9 cellular contexts compared by ENCODE assay signal in genomic region chr10:119330342-119330741, GRCh38.
"Had no signal": no experiment of that assay in that cellular context is flagged by ENCODE, and none has a peak within 500 bp of the region (broad histone marks: within the 10 kb centered on the region; RNA-seq: fewer than 3 reads in every experiment).

No MANE protein-coding gene starts in this region.

- H3K36me3 ChIP-seq: cardiac muscle cell had no signal

- H3K4me1 ChIP-seq: suprapubic skin had no signal

- H3K27ac Mint-ChIP-seq: activated CD4-positive, alpha-beta memory T cell treated with anti-CD3 and anti-CD28 coated beads for 36 hours; activated naive CD8-positive, alpha-beta T cell treated with anti-CD3 and anti-CD28 coated beads, Interleukin-2, amount 50 U/mL, for 24 hours; activated T-cell treated with anti-CD3 and anti-CD28 coated beads, Interleukin-2, amount 50 U/mL, for 72 hours had no signal

- H3K4me3 ChIP-seq: cardiac muscle cell, suprapubic skin had no signal

- H3K27ac ChIP-seq: cardiac muscle cell, suprapubic skin had no signal

- ATAC-seq: activated naive CD8-positive, alpha-beta T cell treated with anti-CD3 and anti-CD28 coated beads, Interleukin-2, amount 50 U/mL, for 24 hours; activated T-cell treated with anti-CD3 and anti-CD28 coated beads, Interleukin-2, amount 50 U/mL, for 72 hours had no signal

- H3K4me3 Mint-ChIP-seq: activated CD4-positive, alpha-beta memory T cell treated with anti-CD3 and anti-CD28 coated beads for 36 hours; activated naive CD8-positive, alpha-beta T cell treated with anti-CD3 and anti-CD28 coated beads, Interleukin-2, amount 50 U/mL, for 24 hours; activated T-cell treated with anti-CD3 and anti-CD28 coated beads, Interleukin-2, amount 50 U/mL, for 72 hours; nephron had no signal

- H3K27me3 Mint-ChIP-seq: activated CD4-positive, alpha-beta memory T cell treated with anti-CD3 and anti-CD28 coated beads for 36 hours; activated naive CD8-positive, alpha-beta T cell treated with anti-CD3 and anti-CD28 coated beads, Interleukin-2, amount 50 U/mL, for 24 hours had no signal

- DNase-seq: activated CD4-positive, alpha-beta memory T cell treated with anti-CD3 and anti-CD28 coated beads for 36 hours; activated naive CD4-positive, alpha-beta T cell; activated naive CD8-positive, alpha-beta T cell treated with anti-CD3 and anti-CD28 coated beads, Interleukin-2, amount 50 U/mL, for 24 hours; activated T-cell treated with anti-CD3 and anti-CD28 coated beads, Interleukin-2, amount 50 U/mL, for 72 hours; stimulated activated CD4-positive, alpha-beta T cell treated with anti-CD3 and anti-CD28 coated beads, Interleukin-2, amount 100 ng/mL, for 48 hours; stimulated activated naive CD4-positive, alpha-beta T cell treated with Interleukin-2 at 50 U/mL for 16 hours had no signal

- H3K9me3 ChIP-seq: suprapubic skin had no signal

- H3K27me3 ChIP-seq: cardiac muscle cell, suprapubic skin had no signal

- H3K9me3 Mint-ChIP-seq: activated CD4-positive, alpha-beta memory T cell treated with anti-CD3 and anti-CD28 coated beads for 36 hours; activated naive CD8-positive, alpha-beta T cell treated with anti-CD3 and anti-CD28 coated beads, Interleukin-2, amount 50 U/mL, for 24 hours; activated T-cell treated with anti-CD3 and anti-CD28 coated beads, Interleukin-2, amount 50 U/mL, for 72 hours; nephron had no signal
